In the genomic region with DNA sequence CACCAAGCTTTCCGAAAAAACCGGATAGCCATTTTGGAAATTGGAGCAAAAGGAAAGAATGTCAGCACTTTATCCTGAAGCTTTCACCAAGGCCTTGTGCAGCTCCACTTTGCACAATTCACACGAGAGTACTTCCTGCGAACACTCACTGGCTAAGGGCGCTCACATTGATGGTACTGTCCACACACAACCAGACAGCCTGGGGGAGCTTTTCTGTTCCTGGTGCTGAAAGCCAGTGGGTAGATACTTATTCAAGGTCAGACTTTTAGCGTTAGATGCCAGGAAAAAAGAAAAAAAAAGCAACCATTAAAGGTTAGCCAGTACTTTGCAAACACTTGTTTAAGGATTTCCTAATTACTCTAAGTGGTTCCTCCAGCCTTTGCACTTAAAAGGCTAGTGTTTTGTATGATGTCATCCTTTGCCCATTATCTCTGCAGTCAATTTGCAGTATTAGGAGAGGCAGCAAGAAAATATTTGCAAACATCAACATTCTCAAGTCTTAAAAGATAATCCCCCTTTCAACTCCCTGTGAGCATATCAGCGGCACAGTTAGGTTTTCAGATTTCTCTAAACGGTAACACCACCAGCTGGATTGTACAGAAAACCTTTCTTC, we compare ENCODE assay signal across 19 cellular contexts.
DNase-seq lines count a peak whose midpoint lies in the region; ATAC-seq, FAIRE-seq and TF ChIP-seq lines count a peak whose summit lies in the region.
"Had no signal": no experiment of that assay in that cellular context is flagged by ENCODE, and none has a peak within 500 bp of the region (broad histone marks: within the 10 kb centered on the region; RNA-seq: fewer than 3 reads in every experiment).

No MANE protein-coding gene starts in this region.

- H3K4me2 ChIP-seq in hepatocyte = no peak overlapping the region
- H3K4me2 ChIP-seq: BLaER1, SK-N-SH had no signal

- no peaks in the 10 kb centered on the region for H3K9me2 ChIP-seq in hepatocyte (replicated peaks; ENCODE audit: insufficient read depth)
- H3K9me2 ChIP-seq: SK-N-SH had no signal

- H2AFZ ChIP-seq in hepatocyte = no peak overlapping the region

- DNase-seq in NCI-H1417 (lab: John Stamatoyannopoulos, UW) = peak in 2 of 3 experiments; percentile 13 to 61
- DNase-seq in NCI-H1417 treated with DMSO at 0.1 percent for 48 hours (lab: John Stamatoyannopoulos, UW) = no peak
- peak; percentile 13 for DNase-seq in NCI-H2227 (lab: John Stamatoyannopoulos, UW; ENCODE audit: unreplicated experiment)
- peak; percentile 20 for DNase-seq in hepatocyte (ENCODE audit: low spot score)
- no peak for DNase-seq in T-helper 2 cell
- no peak for DNase-seq in GM19239 (ENCODE audit: insufficient read length, low spot score)
- no peak for DNase-seq in NCI-H146 treated with DMSO at 0.1 percent for 48 hours (lab: John Stamatoyannopoulos, UW; ENCODE audit: unreplicated experiment)
- no peak for DNase-seq in heart right ventricle
- DNase-seq: CD8-positive, alpha-beta T cell; MV-4-11; NCI-H146; NCI-H2171; SHP77; SK-N-SH; T-cell had no signal

- ATAC-seq in heart right ventricle = no peak
- ATAC-seq: CD8-positive, alpha-beta T cell; K562; T-cell had no signal

- peaks cover 15% of the 10 kb centered on the region for H3K27me3 ChIP-seq in hepatocyte
- H3K27me3 ChIP-seq in heart right ventricle = peaks cover 0 to 14% (median 0%) of the 10 kb centered on the region in 7 donors
- H3K27me3 ChIP-seq: BLaER1 had no signal

- 41% methylated on average over 8 of the region's 8 CpGs for WGBS in hepatocyte (ENCODE audit: low lambda C conversion rate, missing lambda C conversion rate)
- 62 to 65% methylated on average over 8 of the region's 8 CpGs for WGBS in heart right ventricle, 2 donors

- intact Hi-C loops in heart right ventricle (cut with DNase I) = no loop called here

- no peaks in the 10 kb centered on the region for H3K4me1 ChIP-seq in hepatocyte (ENCODE audit: insufficient read depth)
- no peaks in the 10 kb centered on the region for H3K4me1 ChIP-seq in heart right ventricle
- H3K4me1 ChIP-seq: BLaER1 had no signal

- H4K20me1 ChIP-seq in hepatocyte (ENCODE audit: insufficient read depth, poor library complexity, severe bottlenecking) = no peaks in the 10 kb centered on the region
- H4K20me1 ChIP-seq: BLaER1 had no signal

- H3K9me3 ChIP-seq in hepatocyte (ENCODE audit: low read depth) (no peaks in the 10 kb centered on the region), heart right ventricle (no peaks in the 10 kb centered on the region)
- H3K9me3 ChIP-seq: BLaER1, HAP-1, SK-N-SH had no signal

- TF ChIP-seq CTCF in hepatocyte (IDR thresholded peaks at IDR 0.05; ENCODE audit: poor library complexity) (no peak), heart right ventricle (IDR thresholded peaks at IDR 0.05) (no peak)

- H3K36me3 ChIP-seq in hepatocyte (replicated peaks; ENCODE audit: insufficient read depth, low read depth) = no peaks in the 10 kb centered on the region
- no peaks in the 10 kb centered on the region for H3K36me3 ChIP-seq in heart right ventricle
- H3K36me3 ChIP-seq: BLaER1, HAP-1 had no signal

- H3K79me2 ChIP-seq in hepatocyte = no peaks in the 10 kb centered on the region

- H3K4me3 ChIP-seq in hepatocyte (no peak overlapping the region), heart right ventricle (no peak overlapping the region)
- H3K4me3 ChIP-seq: BLaER1, HAP-1, K562 had no signal

- FAIRE-seq in GM19239 (lab: Jason Lieb, UNC) = no peak
- FAIRE-seq: D721Med, K562 had no signal

- H3K27ac ChIP-seq in hepatocyte (no peak overlapping the region), heart right ventricle (no peak overlapping the region)
- H3K27ac ChIP-seq: BLaER1 had no signal

Comparison
In these comparisons a context has a peak if more than half of its experiments do, and no peak if none do; other contexts are left out.
1. DNase-seq: peak in NCI-H1417 (2 of 3), NCI-H2227 (single experiment) and hepatocyte (single experiment); none in NCI-H1417 treated with DMSO at 0.1 percent for 48 hours (single experiment), T-helper 2 cell (0 of 5), GM19239 (single experiment), NCI-H146 treated with DMSO at 0.1 percent for 48 hours (single experiment) and heart right ventricle (0 of 2).